8 cellular contexts compared by ENCODE assay signal in genomic region chr7:43260980-43261878, GRCh38.
DNase-seq lines count a peak whose midpoint lies in the region; ATAC-seq and TF ChIP-seq lines count a peak whose summit lies in the region.

No MANE protein-coding gene starts in this region.

- no peak overlapping the region for H3K18ac ChIP-seq in mesenchymal stem cell (ENCODE audit: low read depth in 1 of 2, low read length in 2 of 2)

- H3K4me1 Mint-ChIP-seq in activated CD4-positive, alpha-beta memory T cell treated with anti-CD3 and anti-CD28 coated beads, Interleukin-2, amount 10 ng/mL, durations not matched to agents 7 days and 5 days, result no peaks in the 10 kb centered on the region

- H4K8ac ChIP-seq in mesenchymal stem cell (ENCODE audit: low read length), result peak overlapping the region; percentile 72

- H2BK120ac ChIP-seq in mesenchymal stem cell (ENCODE audit: low read depth, low read length), result no peak overlapping the region

- H3K4me3 Mint-ChIP-seq in activated CD4-positive, alpha-beta memory T cell treated with anti-CD3 and anti-CD28 coated beads, Interleukin-2, amount 10 ng/mL, durations not matched to agents 7 days and 5 days, result no peak overlapping the region

- no peaks in the 10 kb centered on the region for H3K27me3 ChIP-seq in AG04450 (ENCODE audit: control insufficient read depth, insufficient read depth, low read length)
- H3K27me3 ChIP-seq in effector memory CD4-positive, alpha-beta T cell (replicated peaks; ENCODE audit: control insufficient read depth, insufficient read depth, low read length, poor library complexity, severe bottlenecking), result peaks cover 5% of the 10 kb centered on the region
- H3K27me3 ChIP-seq in mesenchymal stem cell (ENCODE audit: control insufficient read depth in 1 of 2, insufficient read depth in 1 of 2, low read length in 2 of 2), result no peaks in the 10 kb centered on the region

- no peak overlapping the region for H2BK15ac ChIP-seq in mesenchymal stem cell (ENCODE audit: low read depth, poor library complexity, severe bottlenecking)

- H3K23ac ChIP-seq in mesenchymal stem cell (ENCODE audit: low read length in 2 of 2), result no peak overlapping the region

- H2AFZ ChIP-seq in mesenchymal stem cell (ENCODE audit: low read depth, low read length), result no peak overlapping the region

- no peaks in the 10 kb centered on the region for H3K36me3 ChIP-seq in effector memory CD4-positive, alpha-beta T cell (ENCODE audit: control insufficient read depth, insufficient read depth, low read length)
- H3K36me3 ChIP-seq in mesenchymal stem cell (ENCODE audit: control insufficient read depth in 1 of 2, insufficient read depth in 2 of 2, low read depth in 1 of 2, low read length in 2 of 2), result no peaks in the 10 kb centered on the region

- H3K27ac ChIP-seq in AG04450 (ENCODE audit: low read depth, low read length) (no peak overlapping the region), mesenchymal stem cell (ENCODE audit: low read length, poor library complexity, severe bottlenecking) (no peak overlapping the region)
- no peak overlapping the region for H3K27ac ChIP-seq in effector memory CD4-positive, alpha-beta T cell (ENCODE audit: insufficient read depth, low read length, poor library complexity, severe bottlenecking)

- no peak overlapping the region for H3K14ac ChIP-seq in mesenchymal stem cell (ENCODE audit: low read length in 2 of 2)

- no peak overlapping the region for H2BK12ac ChIP-seq in mesenchymal stem cell (ENCODE audit: low read length in 2 of 2)

- H3K4me3 ChIP-seq in AG04450 (ENCODE audit: low read depth, low read length) (no peak overlapping the region), mesenchymal stem cell (ENCODE audit: insufficient read depth in 1 of 2, low read depth in 1 of 2, low read length in 2 of 2) (no peak overlapping the region)
- H3K4me3 ChIP-seq in effector memory CD4-positive, alpha-beta T cell (ENCODE audit: insufficient read depth, low read depth, low read length, poor library complexity, severe bottlenecking), result no peak overlapping the region

- ATAC-seq in GM18517 (IDR thresholded peaks at IDR 0.05; ENCODE audit: unreplicated experiment), result peak; percentile 81
- peak; percentile 70 for ATAC-seq in HG03457 (IDR thresholded peaks at IDR 0.05; ENCODE audit: unreplicated experiment)

- H3K4ac ChIP-seq in mesenchymal stem cell (ENCODE audit: low read depth in 1 of 2, low read length in 2 of 2), result no peak overlapping the region

- H2BK5ac ChIP-seq in mesenchymal stem cell (ENCODE audit: low read depth, low read length, poor library complexity, severe bottlenecking), result no peak overlapping the region

- H3K27me3 Mint-ChIP-seq in activated CD4-positive, alpha-beta memory T cell treated with anti-CD3 and anti-CD28 coated beads, Interleukin-2, amount 10 ng/mL, durations not matched to agents 7 days and 5 days, result peaks cover 14% of the 10 kb centered on the region

- no peak overlapping the region for H2AK5ac ChIP-seq in mesenchymal stem cell (ENCODE audit: low read length, severe bottlenecking)

- no peak overlapping the region for H3K4me2 ChIP-seq in mesenchymal stem cell (ENCODE audit: low read length, poor library complexity, severe bottlenecking)

- H3K9ac ChIP-seq in mesenchymal stem cell (ENCODE audit: low read length), result no peak overlapping the region

- WGBS in mesenchymal stem cell, result 29% methylated on average over 8 of the region's 8 CpGs

- H3K4me1 ChIP-seq in effector memory CD4-positive, alpha-beta T cell (ENCODE audit: control insufficient read depth, insufficient read depth, low read length, poor library complexity, severe bottlenecking), result no peaks in the 10 kb centered on the region
- H3K4me1 ChIP-seq in mesenchymal stem cell (ENCODE audit: control insufficient read depth, insufficient read depth, low read depth, low read length), result peaks cover 2% of the 10 kb centered on the region

- TF ChIP-seq CTCF in AG04450 (IDR thresholded peaks at IDR 0.05; ENCODE audit: low read depth, low read length), result peak; percentile 96

- peaks cover 2% of the 10 kb centered on the region for H3K79me1 ChIP-seq in mesenchymal stem cell (replicated peaks; ENCODE audit: low read length, poor library complexity, severe bottlenecking)

- CTCF ChIA-PET in AG04450 (lab: Charles Lee), result interaction anchor here (0.5 to 6.2 kb wide), 67 partner anchors 9 to 1320 kb away, joined by 3 to 85 read pairs (median 4); partner anchors contain the start of genes MRPL32, PSMA2 and STK17A
- CTCF ChIA-PET in activated CD4-positive, alpha-beta memory T cell treated with anti-CD3 and anti-CD28 coated beads, Interleukin-2, amount 10 ng/mL, durations not matched to agents 7 days and 5 days (lab: Charles Lee), result interaction anchor here (0.7 to 2.8 kb wide), 13 partner anchors 9 to 1321 kb away, joined by 3 to 11 read pairs (median 5); partner anchors contain the start of genes MRPL32 and PSMA2

- POLR2A ChIA-PET in AG04450 (lab: Yijun Ruan, JAX), result interaction anchor here (0.9 to 1.2 kb wide), 2 partner anchors 12 to 1320 kb away, joined by 3 to 4 read pairs; no protein-coding TSS in a partner anchor
- POLR2A ChIA-PET in activated CD4-positive, alpha-beta memory T cell treated with anti-CD3 and anti-CD28 coated beads, Interleukin-2, amount 10 ng/mL, durations not matched to agents 7 days and 5 days (lab: Charles Lee), result no interaction called here

- no peaks in the 10 kb centered on the region for H3K36me3 Mint-ChIP-seq in activated CD4-positive, alpha-beta memory T cell treated with anti-CD3 and anti-CD28 coated beads, Interleukin-2, amount 10 ng/mL, durations not matched to agents 7 days and 5 days (ENCODE audit: low read depth)

- H4K91ac ChIP-seq in mesenchymal stem cell (ENCODE audit: low read length), result no peak overlapping the region

- no peak overlapping the region for H3K27ac Mint-ChIP-seq in activated CD4-positive, alpha-beta memory T cell treated with anti-CD3 and anti-CD28 coated beads, Interleukin-2, amount 10 ng/mL, durations not matched to agents 7 days and 5 days

- no peaks in the 10 kb centered on the region for H3K9me3 Mint-ChIP-seq in activated CD4-positive, alpha-beta memory T cell treated with anti-CD3 and anti-CD28 coated beads, Interleukin-2, amount 10 ng/mL, durations not matched to agents 7 days and 5 days

- no peaks in the 10 kb centered on the region for H3K9me3 ChIP-seq in AG04450 (ENCODE audit: control insufficient read depth, insufficient read depth, low read length)
- H3K9me3 ChIP-seq in effector memory CD4-positive, alpha-beta T cell (ENCODE audit: control insufficient read depth, low read length), result no peaks in the 10 kb centered on the region
- H3K9me3 ChIP-seq in mesenchymal stem cell (ENCODE audit: control insufficient read depth, low read length), result peaks cover 17% of the 10 kb centered on the region

- DNase-seq in AG04450 (ENCODE audit: low read depth, low spot score) (peak; percentile 72), NCI-H82 (lab: John Stamatoyannopoulos, UW) (peak; percentile 90), mesenchymal stem cell (peak; percentile 87)
- DNase-seq in activated CD4-positive, alpha-beta memory T cell treated with anti-CD3 and anti-CD28 coated beads, Interleukin-2, amount 10 ng/mL, durations not matched to agents 7 days and 5 days, result peak; percentile 68
- DNase-seq in effector memory CD4-positive, alpha-beta T cell, result peak; percentile 3 to 25 (median 4)
- peak; percentile 24 to 30 for DNase-seq in stimulated activated CD8-positive, alpha-beta memory T cell treated with anti-CD3 and anti-CD28 coated beads, Interleukin-2, amount 100 ng/mL, for 1 hour (ENCODE audit: low read depth in 2 of 2)

Comparison
In these comparisons a context has a peak if more than half of its experiments do, and no peak if none do; other contexts are left out.
1. DNase-seq: peak in every context shown above with its lines; median percentile 90 in NCI-H82; 87 in mesenchymal stem cell; 72 in AG04450; 68 in activated CD4-positive, alpha-beta memory T cell treated with anti-CD3 and anti-CD28 coated beads, Interleukin-2, amount 10 ng/mL, durations not matched to agents 7 days and 5 days; 27 in stimulated activated CD8-positive, alpha-beta memory T cell treated with anti-CD3 and anti-CD28 coated beads, Interleukin-2, amount 100 ng/mL, for 1 hour; 4 in effector memory CD4-positive, alpha-beta T cell.